In genomic region chr6:136773473-136773796, GRCh38 we compare ENCODE assay signal across 10 cellular contexts. TPM values are rescaled to one million over a fixed set of nuclear protein-coding genes. Genes with fewer than 3 reads are reported as not detected.
DNase-seq lines count a peak whose midpoint lies in the region; ATAC-seq and TF ChIP-seq lines count a peak whose summit lies in the region.
"Had no signal": no experiment of that assay in that cellular context is flagged by ENCODE, and none has a peak within 500 bp of the region (broad histone marks: within the 10 kb centered on the region; RNA-seq: fewer than 3 reads in every experiment).

No MANE protein-coding gene starts in this region.

- no peaks in the 10 kb centered on the region for H3K9me2 ChIP-seq in OCI-LY1 (ENCODE audit: low read depth, low read length)

- H2AFZ ChIP-seq in OCI-LY1 (ENCODE audit: low read length): no peak overlapping the region

- no peaks in the 10 kb centered on the region for H3K27me3 ChIP-seq in left ventricle myocardium inferior (ENCODE audit: low read depth)
- no peaks in the 10 kb centered on the region for H3K27me3 ChIP-seq in OCI-LY1 (ENCODE audit: insufficient read depth, low read length)
- no peaks in the 10 kb centered on the region for H3K27me3 ChIP-seq in endodermal cell (ENCODE audit: control insufficient read depth, insufficient read depth, low read length, poor library complexity, severe bottlenecking)
- no peaks in the 10 kb centered on the region for H3K27me3 ChIP-seq in tibial artery
- no peaks in the 10 kb centered on the region for H3K27me3 ChIP-seq in effector memory CD4-positive, alpha-beta T cell (replicated peaks; ENCODE audit: control insufficient read depth, insufficient read depth, low read length, poor library complexity, severe bottlenecking)

- H3K4me1 Mint-ChIP-seq in endodermal cell: peaks cover 5% of the 10 kb centered on the region

- POLR2A ChIA-PET in RWPE1 (lab: Yijun Ruan, JAX; ENCODE audit: low non-redundant PET): no interaction called here

- TF ChIP-seq CTCF in left ventricle myocardium inferior (IDR thresholded peaks at IDR 0.05; ENCODE audit: borderline replicate concordance) (no peak), OCI-LY1 (IDR thresholded peaks at IDR 0.05; ENCODE audit: low read length) (no peak), endodermal cell (conservative IDR thresholded peaks at IDR 0.05) (no peak), tibial artery (IDR thresholded peaks at IDR 0.05) (no peak), RWPE1 (conservative IDR thresholded peaks at IDR 0.05; ENCODE audit: low read depth) (no peak)

- no peaks in the 10 kb centered on the region; the same call in 1 of the 2 replicates for H3K79me2 ChIP-seq in OCI-LY1 (ENCODE audit: insufficient read depth, low read length)

- no peaks in the 10 kb centered on the region for H3K27me3 Mint-ChIP-seq in endodermal cell (ENCODE audit: insufficient read depth)

- no peak overlapping the region; the same call in 1 of the 2 replicates for H3K9ac ChIP-seq in OCI-LY1 (ENCODE audit: low read length)
- no peak overlapping the region for H3K9ac ChIP-seq in endodermal cell (ENCODE audit: extremely low read depth, low read length, poor library complexity, severe bottlenecking)

- CTCF ChIA-PET in RWPE1 (lab: Yijun Ruan, JAX): no interaction called here

- H3K36me3 Mint-ChIP-seq in endodermal cell (ENCODE audit: low read depth): no peaks in the 10 kb centered on the region

- 83 to 85% methylated on average over 1 to 4 of the region's 4 CpGs for WGBS in endodermal cell (ENCODE audit: insufficient coverage in 1 of 2, insufficient read length in 1 of 2), 2 experiments

- intact Hi-C loops in left ventricle myocardium inferior (cut with micrococcal nuclease) (no loop called here), Right ventricle myocardium inferior (cut with DNase I) (no loop called here), tibial artery (cut with DNase I; ENCODE audit: low total_unique reads) (no loop called here)

- H3K4me1 ChIP-seq in left ventricle myocardium inferior: peaks cover 72% of the 10 kb centered on the region
- peaks cover 45% of the 10 kb centered on the region for H3K4me1 ChIP-seq in OCI-LY1 (ENCODE audit: insufficient read depth, low read length, severe bottlenecking)
- H3K4me1 ChIP-seq in endodermal cell (ENCODE audit: control insufficient read depth, insufficient read depth, low read length): no peaks in the 10 kb centered on the region
- peaks cover 0 to 65% (median 22%) of the 10 kb centered on the region in 4 donors for H3K4me1 ChIP-seq in tibial artery
- peaks cover 17% of the 10 kb centered on the region for H3K4me1 ChIP-seq in effector memory CD4-positive, alpha-beta T cell (ENCODE audit: control insufficient read depth, insufficient read depth, low read length, poor library complexity, severe bottlenecking)

- DNase-seq in left ventricle myocardium inferior: no peak
- DNase-seq in Right ventricle myocardium inferior (ENCODE audit: missing footprints): no peak
- no peak for DNase-seq in endodermal cell
- DNase-seq in tibial artery: no peak
- DNase-seq in effector memory CD4-positive, alpha-beta T cell: no peak
- DNase-seq in cerebellar cortex (ENCODE audit: low spot score): no peak
- no peak for DNase-seq in RWPE1 (ENCODE audit: low spot score)
- DNase-seq: NCI-H2171 treated with DMSO at 0.1 percent for 48 hours; NK-92 treated with Interleukin-12 subunit alpha and Interleukin-12 subunit beta, amount 100 ng/mL, for 24 hours had no signal

- no peak overlapping the region for H3K4me3 Mint-ChIP-seq in endodermal cell

- peak overlapping the region; percentile 68 for H3K27ac ChIP-seq in left ventricle myocardium inferior (replicated peaks)
- H3K27ac ChIP-seq in OCI-LY1 (ENCODE audit: low read depth, low read length, poor library complexity, severe bottlenecking): peak overlapping the region; percentile 45
- no peak overlapping the region for H3K27ac ChIP-seq in endodermal cell (ENCODE audit: low read depth, low read length)
- H3K27ac ChIP-seq in tibial artery: peak overlapping the region; percentile 7 to 20
- H3K27ac ChIP-seq in effector memory CD4-positive, alpha-beta T cell (ENCODE audit: insufficient read depth, low read length, poor library complexity, severe bottlenecking): no peak overlapping the region
- H3K27ac ChIP-seq in RWPE1: no peak overlapping the region

- H3K4me3 ChIP-seq in left ventricle myocardium inferior: no peak overlapping the region
- H3K4me3 ChIP-seq in OCI-LY1 (ENCODE audit: low read depth, low read length, poor library complexity, severe bottlenecking): no peak overlapping the region
- no peak overlapping the region for H3K4me3 ChIP-seq in endodermal cell (ENCODE audit: low read length)
- no peak overlapping the region for H3K4me3 ChIP-seq in tibial artery
- H3K4me3 ChIP-seq in effector memory CD4-positive, alpha-beta T cell (ENCODE audit: insufficient read depth, low read depth, low read length, poor library complexity, severe bottlenecking): no peak overlapping the region

- H3K4me2 ChIP-seq in OCI-LY1 (ENCODE audit: low read length): peak overlapping the region; percentile 41; the same call in 1 of the 2 replicates

- no peaks in the 10 kb centered on the region for H4K20me1 ChIP-seq in OCI-LY1 (ENCODE audit: insufficient read depth, low read length)

- H3K9me3 ChIP-seq in left ventricle myocardium inferior (replicated peaks) (no peaks in the 10 kb centered on the region), OCI-LY1 (ENCODE audit: low read length) (no peaks in the 10 kb centered on the region), endodermal cell (ENCODE audit: control insufficient read depth, low read length) (no peaks in the 10 kb centered on the region), tibial artery (no peaks in the 10 kb centered on the region)
- no peaks in the 10 kb centered on the region for H3K9me3 ChIP-seq in effector memory CD4-positive, alpha-beta T cell (ENCODE audit: control insufficient read depth, low read length)

- peak overlapping the region; percentile 50 for H3K27ac Mint-ChIP-seq in endodermal cell

- no peaks in the 10 kb centered on the region for H3K9me3 Mint-ChIP-seq in endodermal cell

- H3F3A ChIP-seq in OCI-LY1 (ENCODE audit: insufficient read depth, low read length): no peaks in the 10 kb centered on the region

- H3K36me3 ChIP-seq in left ventricle myocardium inferior (no peaks in the 10 kb centered on the region), OCI-LY1 (ENCODE audit: insufficient read depth, low read length) (no peaks in the 10 kb centered on the region), endodermal cell (ENCODE audit: control insufficient read depth, insufficient read depth, low read length) (no peaks in the 10 kb centered on the region), tibial artery (no peaks in the 10 kb centered on the region)
- H3K36me3 ChIP-seq in effector memory CD4-positive, alpha-beta T cell (ENCODE audit: control insufficient read depth, insufficient read depth, low read length): no peaks in the 10 kb centered on the region

- ATAC-seq in Right ventricle myocardium inferior: no peak

RNA-seq across cellular contexts. Expression of gene MAP3K5, which starts 18.8 kb away (rescaled TPM):
- total RNA-seq in left ventricle myocardium inferior (44.1 TPM), Right ventricle myocardium inferior (34.7 TPM), endodermal cell (1 to 10 TPM; 1.6 to 3.4 TPM)
- polyA plus RNA-seq in endodermal cell (2013, experiment 1 of 2): 0.32 TPM
- 0.12 TPM for polyA plus RNA-seq in endodermal cell (2013, experiment 2 of 2)

RNA-seq across cellular contexts. Expression of gene PEX7, which starts 49.0 kb away (rescaled TPM):
- total RNA-seq in left ventricle myocardium inferior (14.8 TPM), Right ventricle myocardium inferior (11.7 TPM), endodermal cell (10 to 100 TPM; 11.2 to 11.6 TPM)
- polyA plus RNA-seq in endodermal cell (2013, experiment 1 of 2): 7.9 TPM
- 5.9 TPM for polyA plus RNA-seq in endodermal cell (2013, experiment 2 of 2)

Comparison
In these comparisons a context has a peak if more than half of its experiments do, and no peak if none do; other contexts are left out.
1. H3K27ac ChIP-seq: peak in left ventricle myocardium inferior (single experiment), OCI-LY1 (single experiment) and tibial artery (2 of 2); none in endodermal cell (single experiment), effector memory CD4-positive, alpha-beta T cell (single experiment) and RWPE1 (single experiment).